ENCODE assay signal across 8 cellular contexts in the genomic region with DNA sequence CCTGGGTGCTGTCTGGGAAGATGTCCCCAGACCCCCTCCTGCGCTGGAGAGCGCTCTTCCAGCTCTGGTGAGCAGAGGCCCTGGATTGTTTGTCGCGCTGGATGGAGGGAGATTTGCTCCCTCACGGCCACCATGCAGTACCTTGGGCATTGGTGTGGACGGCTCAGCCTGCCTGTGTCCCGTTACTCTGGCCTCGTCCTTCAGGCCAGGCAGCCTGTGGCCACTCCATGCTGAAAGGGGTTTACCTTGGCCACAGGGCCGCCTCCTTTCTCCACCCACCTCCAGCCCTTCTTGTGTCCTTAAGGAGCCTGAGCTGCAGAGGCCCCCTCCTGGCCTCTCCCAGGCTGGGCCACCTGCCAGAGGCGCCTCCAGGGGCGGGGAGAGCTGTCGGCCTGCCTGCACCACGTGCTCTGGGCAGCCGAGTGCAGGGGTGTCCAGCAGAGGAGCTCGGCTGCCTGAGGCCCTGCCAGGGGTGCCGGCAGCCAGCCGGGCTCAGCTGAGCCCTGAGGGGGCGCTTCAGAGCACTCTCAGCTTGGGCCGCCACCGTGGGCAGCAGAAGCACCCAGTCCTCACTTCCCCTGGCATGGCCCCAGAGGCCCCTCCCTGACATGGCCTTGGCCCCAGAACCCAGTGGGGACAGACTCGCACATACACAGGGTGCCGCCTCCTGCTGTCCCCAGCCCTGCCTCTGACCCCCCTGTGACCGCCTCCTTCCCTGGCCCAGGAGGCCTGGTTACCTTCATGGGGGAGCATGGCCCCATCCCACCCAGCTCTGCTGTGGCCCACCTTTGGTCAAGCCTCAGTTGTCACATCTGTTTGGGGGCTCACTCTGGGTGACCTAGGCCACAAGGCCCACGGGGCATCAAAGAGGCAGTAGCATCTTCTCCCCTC. TPM values are rescaled to one million over a fixed set of nuclear protein-coding genes. Genes with fewer than 3 reads are reported as not detected.
A peak's percentile ranks its signal among the peaks of the same experiment; 100 is the strongest.
DNase-seq lines count a peak whose midpoint lies in the region; ATAC-seq and TF ChIP-seq lines count a peak whose summit lies in the region.

No MANE protein-coding gene starts in this region.

- WGBS in neuronal stem cell (ENCODE audit: extremely low coverage in 2 of 2, insufficient read length in 2 of 2, insufficient replicate concordance in 1 of 2), 2 donors, result no CpG with 5 or more reads among the region's 24 CpGs

- H3K36me3 ChIP-seq in fibroblast of lung (ENCODE audit: control insufficient read depth, insufficient read depth, low read length), result peaks cover 42% of the 10 kb centered on the region
- peaks cover 30 to 31% of the 10 kb centered on the region in 2 donors for H3K36me3 ChIP-seq in neuronal stem cell (replicated peaks in 1 of 2; ENCODE audit: control insufficient read depth in 2 of 2, insufficient read depth in 2 of 2, low read length in 2 of 2)

- H3K27me3 ChIP-seq in fibroblast of lung (ENCODE audit: control insufficient read depth, insufficient read depth, low read length) (no peaks in the 10 kb centered on the region), neuronal stem cell (ENCODE audit: control insufficient read depth in 3 of 3, insufficient read depth in 3 of 3, low read depth in 1 of 3, low read length in 3 of 3) (peaks cover 0 to 19% (median 0%) of the 10 kb centered on the region in 3 experiments)

- H2BK120ac ChIP-seq in neuronal stem cell (ENCODE audit: low read depth, low read length), result no peak overlapping the region

- H2BK5ac ChIP-seq in neuronal stem cell (ENCODE audit: low read length), result no peak overlapping the region

- DNase-seq in activated effector memory CD4-positive, alpha-beta T cell treated with anti-CD3 and anti-CD28 coated beads, Interleukin-2, amount 50 U/mL, for 16 hours, result peak; percentile 61
- no peak for DNase-seq in activated effector memory CD4-positive, alpha-beta T cell treated with Interleukin-2 at 50 U/mL for 16 hours
- DNase-seq in SK-N-DZ (ENCODE audit: low spot score) (peak; percentile 64), fibroblast of lung (ENCODE audit: low read depth in 2 of 2) (peak; percentile 94 to 97), neuronal stem cell (ENCODE audit: low spot score) (no peak), foreskin melanocyte (no peak)

- H3K4me2 ChIP-seq in fibroblast of lung (ENCODE audit: extremely low read depth, insufficient read depth, low read length), result peak overlapping the region; percentile 91
- H3K4me2 ChIP-seq in neuronal stem cell (ENCODE audit: insufficient read depth, low read length, poor library complexity, severe bottlenecking), result no peak overlapping the region

- peaks cover 90% of the 10 kb centered on the region for H3K79me2 ChIP-seq in fibroblast of lung (ENCODE audit: control insufficient read depth, insufficient read depth, low read length)

- peak overlapping the region; percentile 42 for H3K4ac ChIP-seq in neuronal stem cell (ENCODE audit: low read length)

- TF ChIP-seq POLR2A in GM18505 (IDR thresholded peaks at IDR 0.05; ENCODE audit: borderline replicate concordance, extremely low read depth, insufficient read depth, insufficient read length), result no peak

- H3K27ac ChIP-seq in fibroblast of lung (ENCODE audit: insufficient read depth, low read length), result peak overlapping the region; percentile 95
- H3K27ac ChIP-seq in neuronal stem cell (replicated peaks; ENCODE audit: low read length), result no peak overlapping the region

- H4K8ac ChIP-seq in neuronal stem cell (ENCODE audit: low read depth, low read length), result no peak overlapping the region

- H2BK15ac ChIP-seq in neuronal stem cell (ENCODE audit: low read length), result no peak overlapping the region

- H3K9me3 ChIP-seq in fibroblast of lung (ENCODE audit: control insufficient read depth, insufficient read depth, low read depth, low read length), result no peaks in the 10 kb centered on the region
- no peaks in the 10 kb centered on the region for H3K9me3 ChIP-seq in neuronal stem cell (replicated peaks in 1 of 2; ENCODE audit: control insufficient read depth in 2 of 2, insufficient read depth in 1 of 2, low read depth in 1 of 2, low read length in 2 of 2)

- H3K4me1 ChIP-seq in fibroblast of lung (ENCODE audit: control insufficient read depth, extremely low read depth, insufficient read depth, low read length) (peaks cover 13% of the 10 kb centered on the region), neuronal stem cell (ENCODE audit: control insufficient read depth in 2 of 2, insufficient read depth in 1 of 2, low read depth in 1 of 2, low read length in 2 of 2) (peaks cover 17 to 30% of the 10 kb centered on the region in 2 donors)

- no peak overlapping the region for H4K91ac ChIP-seq in neuronal stem cell (ENCODE audit: low read depth, low read length, poor library complexity)

- no peak overlapping the region for H2AFZ ChIP-seq in fibroblast of lung (ENCODE audit: low read length)
- peak overlapping the region; percentile 90 for H2AFZ ChIP-seq in neuronal stem cell (ENCODE audit: low read length)

- H2AK5ac ChIP-seq in neuronal stem cell (ENCODE audit: low read depth, low read length), result peak overlapping the region; percentile 99

- ATAC-seq in HG02642 (IDR thresholded peaks at IDR 0.05; ENCODE audit: poor library complexity, unreplicated experiment) (no peak), GM18505 (IDR thresholded peaks at IDR 0.05; ENCODE audit: unreplicated experiment) (no peak)

- H3K4me3 ChIP-seq in fibroblast of lung (replicated peaks in 1 of 4; ENCODE audit: control extremely low read depth in 1 of 4, insufficient read depth in 1 of 4, low read depth in 3 of 4, low read length in 4 of 4) (peak overlapping the region in 3 of 4 experiments; percentile 73 to 98 (median 83)), neuronal stem cell (ENCODE audit: low read length in 2 of 2) (no peak overlapping the region)

- TF ChIP-seq CTCF in fibroblast of lung (conservative IDR thresholded peaks at IDR 0.05 in 1 of 2, IDR thresholded peaks at IDR 0.05 in 1 of 2; ENCODE audit: low read depth in 1 of 2, low read length in 2 of 2), result peak; percentile 11 to 50

- peak overlapping the region; percentile 60 for H3K18ac ChIP-seq in neuronal stem cell (ENCODE audit: low read length)

- peak overlapping the region; percentile 67 for H3K23ac ChIP-seq in neuronal stem cell (ENCODE audit: low read depth, low read length, poor library complexity)

- H3K14ac ChIP-seq in neuronal stem cell (ENCODE audit: low read length), result no peak overlapping the region

- peaks cover 2% of the 10 kb centered on the region for H4K20me1 ChIP-seq in fibroblast of lung (ENCODE audit: control insufficient read depth, extremely low read depth, insufficient read depth, low read length)

- H3K9ac ChIP-seq in fibroblast of lung (ENCODE audit: insufficient read depth, low read length), result peak overlapping the region; percentile 96
- no peak overlapping the region for H3K9ac ChIP-seq in neuronal stem cell (ENCODE audit: low read depth, low read length, poor library complexity)

- peaks cover 37% of the 10 kb centered on the region for H3K79me1 ChIP-seq in neuronal stem cell (ENCODE audit: low read depth, low read length)

- H2BK12ac ChIP-seq in neuronal stem cell (ENCODE audit: low read length), result no peak overlapping the region

RNA-seq across cellular contexts. Expression of gene CCND1, which starts 3.4 kb away (rescaled TPM):
- 242 and 248 TPM in 2 replicates for polyA plus RNA-seq in SK-N-DZ (2014; cell fraction: cytosol; rRNA removed)
- polyA plus RNA-seq in SK-N-DZ (2014; cell fraction: nucleus; rRNA removed), result 196 and 220 TPM in 2 replicates
- 127 and 548 TPM in 2 replicates for total RNA-seq in fibroblast of lung
- polyA plus RNA-seq in fibroblast of lung, result 322 and 523 TPM in 2 replicates
- 342 and 554 TPM in 2 replicates for polyA plus RNA-seq in fibroblast of lung (2012)
- polyA minus RNA-seq in fibroblast of lung (ENCODE audit: low replicate concordance), result 590 and 1,076 TPM in 2 replicates
- 56.5 TPM for polyA plus RNA-seq in neuronal stem cell (2013, experiment 1 of 2)
- 57.8 TPM for polyA plus RNA-seq in neuronal stem cell (2013, experiment 2 of 2)

RNA-seq across cellular contexts. Expression of gene LTO1, which starts 30.8 kb away (rescaled TPM):
- polyA plus RNA-seq in SK-N-DZ (2014; cell fraction: cytosol; rRNA removed), result 22.1 and 25.3 TPM in 2 replicates
- 38.9 and 46.6 TPM in 2 replicates for polyA plus RNA-seq in SK-N-DZ (2014; cell fraction: nucleus; rRNA removed)
- 20.3 and 25.4 TPM in 2 replicates for total RNA-seq in fibroblast of lung
- polyA plus RNA-seq in fibroblast of lung, result 18.1 and 19.5 TPM in 2 replicates
- polyA plus RNA-seq in fibroblast of lung (2012), result 14.2 and 15.0 TPM in 2 replicates
- 4.1 and 5.0 TPM in 2 replicates for polyA minus RNA-seq in fibroblast of lung (ENCODE audit: low replicate concordance)
- 13.6 TPM for polyA plus RNA-seq in neuronal stem cell (2013, experiment 1 of 2)
- polyA plus RNA-seq in neuronal stem cell (2013, experiment 2 of 2), result 13.3 TPM

RNA-seq across cellular contexts. Expression of gene FGF19, which starts 59.5 kb away (rescaled TPM):
- not detected in 2 replicates for polyA plus RNA-seq in SK-N-DZ (2014; cell fraction: cytosol; rRNA removed)
- polyA plus RNA-seq in SK-N-DZ (2014; cell fraction: nucleus; rRNA removed), result not detected in 2 replicates
- total RNA-seq in fibroblast of lung, result not detected in 2 replicates
- not detected in 2 replicates for polyA plus RNA-seq in fibroblast of lung
- polyA plus RNA-seq in fibroblast of lung (2012), result not detected in 2 replicates
- not detected in 2 replicates for polyA minus RNA-seq in fibroblast of lung (ENCODE audit: low replicate concordance)
- 0.20 TPM for polyA plus RNA-seq in neuronal stem cell (2013, experiment 1 of 2)
- polyA plus RNA-seq in neuronal stem cell (2013, experiment 2 of 2), result 0.15 TPM

Comparison
In these comparisons a context has a peak if more than half of its experiments do, and no peak if none do; other contexts are left out.
1. DNase-seq: peak in activated effector memory CD4-positive, alpha-beta T cell treated with anti-CD3 and anti-CD28 coated beads, Interleukin-2, amount 50 U/mL, for 16 hours (single experiment), SK-N-DZ (single experiment) and fibroblast of lung (2 of 2); none in activated effector memory CD4-positive, alpha-beta T cell treated with Interleukin-2 at 50 U/mL for 16 hours (single experiment), neuronal stem cell (single experiment) and foreskin melanocyte (single experiment).
2. H3K4me3 ChIP-seq: peak in fibroblast of lung (3 of 4); none in neuronal stem cell (0 of 2).